Comparison of ENCODE assay signal across 22 cellular contexts in genomic region chr14:99929601-99930000, GRCh38.
"Had no signal": no experiment of that assay in that cellular context is flagged by ENCODE, and none has a peak within 500 bp of the region (broad histone marks: within the 10 kb centered on the region; RNA-seq: fewer than 3 reads in every experiment).

No MANE protein-coding gene starts in this region.

- H3K4me1 ChIP-seq: colonic mucosa, heart left ventricle, left lung, lower lobe of right lung had no signal

- H3K4me2 ChIP-seq: hepatocyte had no signal

- H3K27ac ChIP-seq: colonic mucosa, epithelial cell of prostate, esophagus squamous epithelium, gastrocnemius medialis, heart left ventricle, hepatocyte, left lung, lower lobe of right lung had no signal

- H2AFZ ChIP-seq: hepatocyte had no signal

- H3K4me3 Mint-ChIP-seq: dendritic cell treated with granulocyte-macrophage colony-stimulating factor and Interleukin-4, amounts not matched to agents 40 ng/mL and 50 ng/mL, for 4 days; effector memory CD8-positive, alpha-beta T cell; endodermal cell had no signal

- DNase-seq: colonic mucosa; cortex of kidney; effector CD8-positive, alpha-beta T cell; effector memory CD8-positive, alpha-beta T cell; endodermal cell; erythroblast; esophagus squamous epithelium; foreskin fibroblast; foreskin melanocyte; heart left ventricle; hypothalamus; left cardiac atrium; left lung; left ventricle myocardium superior; lower lobe of right lung; mesenchymal stem cell; midbrain had no signal

- H3K79me2 ChIP-seq: hepatocyte had no signal

- H3K9me3 ChIP-seq: colonic mucosa, esophagus squamous epithelium, gastrocnemius medialis, left lung, lower lobe of right lung had no signal

- H3K27me3 Mint-ChIP-seq: dendritic cell treated with granulocyte-macrophage colony-stimulating factor and Interleukin-4, amounts not matched to agents 40 ng/mL and 50 ng/mL, for 4 days had no signal

- H3K27me3 ChIP-seq: colonic mucosa, esophagus squamous epithelium, gastrocnemius medialis, heart left ventricle, hepatocyte, left lung had no signal

- H3K27ac Mint-ChIP-seq: dendritic cell treated with granulocyte-macrophage colony-stimulating factor and Interleukin-4, amounts not matched to agents 40 ng/mL and 50 ng/mL, for 4 days; effector memory CD8-positive, alpha-beta T cell; endodermal cell had no signal

- H3K9me3 Mint-ChIP-seq: dendritic cell treated with granulocyte-macrophage colony-stimulating factor and Interleukin-4, amounts not matched to agents 40 ng/mL and 50 ng/mL, for 4 days had no signal

- ATAC-seq: effector memory CD8-positive, alpha-beta T cell; esophagus mucosa; left lung; lower lobe of right lung had no signal

- H3K36me3 ChIP-seq: colonic mucosa, esophagus squamous epithelium, gastrocnemius medialis, left lung had no signal

- H3K4me3 ChIP-seq: colonic mucosa, esophagus squamous epithelium, gastrocnemius medialis, heart left ventricle, hepatocyte, left lung, lower lobe of right lung had no signal

- H3K4me1 Mint-ChIP-seq: endodermal cell had no signal
